Comparison of ENCODE assay signal across 8 cellular contexts in genomic region chr1:52032124-52032784, GRCh38.
DNase-seq lines count a peak whose midpoint lies in the region; FAIRE-seq and TF ChIP-seq lines count a peak whose summit lies in the region.

No MANE protein-coding gene starts in this region.

- H3K27ac ChIP-seq in MM.1S (ENCODE audit: low read length) (peak overlapping the region; percentile 78; the same call in 1 of the 2 replicates), duodenal mucosa (ENCODE audit: low read depth, low read length) (no peak overlapping the region)

- no peak for FAIRE-seq in RCC 7860 (lab: Jason Lieb, UNC)

- peak overlapping the region; percentile 86; the same call in 1 of the 2 replicates for H3K9ac ChIP-seq in MM.1S (ENCODE audit: low read length)
- H3K9ac ChIP-seq in duodenal mucosa (ENCODE audit: low read depth in 1 of 2, low read length in 2 of 2): peak overlapping the region; percentile 75 to 91

- peak overlapping the region; percentile 95 for H3K4me3 Mint-ChIP-seq in activated naive CD4-positive, alpha-beta T cell treated with anti-CD3 and anti-CD28 coated beads, Interleukin-2, amount 50 U/mL, for 24 hours

- H2AFZ ChIP-seq in MM.1S (ENCODE audit: low read length) (no peak overlapping the region), neuron (ENCODE audit: low read depth, low read length) (no peak overlapping the region)

- H3F3A ChIP-seq in MM.1S (ENCODE audit: insufficient read depth, low read length): peaks cover 25% of the 10 kb centered on the region

- H3K36me3 Mint-ChIP-seq in activated naive CD4-positive, alpha-beta T cell treated with anti-CD3 and anti-CD28 coated beads, Interleukin-2, amount 50 U/mL, for 24 hours: peaks cover 10% of the 10 kb centered on the region

- DNase-seq in activated naive CD4-positive, alpha-beta T cell treated with Interleukin-2 at 50 U/mL for 16 hours: no peak
- DNase-seq in MM.1S: peak; percentile 37
- no peak for DNase-seq in globus pallidus (ENCODE audit: low spot score)
- DNase-seq in NCI-H1436 (lab: John Stamatoyannopoulos, UW): no peak
- DNase-seq in RCC 7860 (ENCODE audit: low spot score): no peak

- H3K4me3 ChIP-seq in MM.1S (ENCODE audit: low read length) (peak overlapping the region; percentile 93), duodenal mucosa (ENCODE audit: low read depth in 1 of 2, low read length in 2 of 2) (peak overlapping the region; percentile 94 to 98), neuron (ENCODE audit: low read length) (peak overlapping the region; percentile 76)

- H3K27me3 Mint-ChIP-seq in activated naive CD4-positive, alpha-beta T cell treated with anti-CD3 and anti-CD28 coated beads, Interleukin-2, amount 50 U/mL, for 24 hours: no peaks in the 10 kb centered on the region

- no peaks in the 10 kb centered on the region for H3K27me3 ChIP-seq in MM.1S (replicated peaks; ENCODE audit: insufficient read depth, low read length)
- no peaks in the 10 kb centered on the region for H3K27me3 ChIP-seq in duodenal mucosa (ENCODE audit: control insufficient read depth in 1 of 2, insufficient read depth in 2 of 2, low read length in 2 of 2)
- H3K27me3 ChIP-seq in neuron (ENCODE audit: insufficient read depth, low read length): no peaks in the 10 kb centered on the region

- H3K27ac Mint-ChIP-seq in activated naive CD4-positive, alpha-beta T cell treated with anti-CD3 and anti-CD28 coated beads, Interleukin-2, amount 50 U/mL, for 24 hours: peak overlapping the region; percentile 68

- H3K36me3 ChIP-seq in MM.1S (replicated peaks; ENCODE audit: insufficient read depth, low read length): no peaks in the 10 kb centered on the region
- no peaks in the 10 kb centered on the region for H3K36me3 ChIP-seq in duodenal mucosa (ENCODE audit: control insufficient read depth in 1 of 2, insufficient read depth in 2 of 2, low read length in 2 of 2)
- peaks cover 24% of the 10 kb centered on the region for H3K36me3 ChIP-seq in neuron (ENCODE audit: insufficient read depth, low read length)

- TF ChIP-seq CTCF in MM.1S (IDR thresholded peaks at IDR 0.05; ENCODE audit: low read length): no peak

- H3K79me2 ChIP-seq in MM.1S (ENCODE audit: low read length): peaks cover 43% of the 10 kb centered on the region

- H3K4me2 ChIP-seq in MM.1S (ENCODE audit: low read depth, low read length): peak overlapping the region; percentile 80

- H3K4me1 ChIP-seq in MM.1S (ENCODE audit: low read length) (peaks cover 8% of the 10 kb centered on the region), duodenal mucosa (ENCODE audit: control insufficient read depth in 1 of 2, insufficient read depth in 2 of 2, low read length in 2 of 2) (peaks cover 20 to 30% of the 10 kb centered on the region in 2 donors), neuron (ENCODE audit: insufficient read depth, low read length) (peaks cover 12% of the 10 kb centered on the region)

- no peaks in the 10 kb centered on the region for H3K9me3 Mint-ChIP-seq in activated naive CD4-positive, alpha-beta T cell treated with anti-CD3 and anti-CD28 coated beads, Interleukin-2, amount 50 U/mL, for 24 hours

- H4K20me1 ChIP-seq in MM.1S (ENCODE audit: insufficient read depth, low read length): peaks cover 9% of the 10 kb centered on the region; the same call in 1 of the 2 replicates

- H3K9me3 ChIP-seq in MM.1S (replicated peaks; ENCODE audit: insufficient read depth, low read length) (no peaks in the 10 kb centered on the region), duodenal mucosa (ENCODE audit: control insufficient read depth in 1 of 2, low read length in 2 of 2) (no peaks in the 10 kb centered on the region), neuron (ENCODE audit: low read length) (no peaks in the 10 kb centered on the region)

- peaks cover 38% of the 10 kb centered on the region for H3K4me1 Mint-ChIP-seq in activated naive CD4-positive, alpha-beta T cell treated with anti-CD3 and anti-CD28 coated beads, Interleukin-2, amount 50 U/mL, for 24 hours

- H3K9me2 ChIP-seq in MM.1S (replicated peaks; ENCODE audit: insufficient read depth, low read length): no peaks in the 10 kb centered on the region
